ENCODE assay signal across 17 cellular contexts in the genomic region with DNA sequence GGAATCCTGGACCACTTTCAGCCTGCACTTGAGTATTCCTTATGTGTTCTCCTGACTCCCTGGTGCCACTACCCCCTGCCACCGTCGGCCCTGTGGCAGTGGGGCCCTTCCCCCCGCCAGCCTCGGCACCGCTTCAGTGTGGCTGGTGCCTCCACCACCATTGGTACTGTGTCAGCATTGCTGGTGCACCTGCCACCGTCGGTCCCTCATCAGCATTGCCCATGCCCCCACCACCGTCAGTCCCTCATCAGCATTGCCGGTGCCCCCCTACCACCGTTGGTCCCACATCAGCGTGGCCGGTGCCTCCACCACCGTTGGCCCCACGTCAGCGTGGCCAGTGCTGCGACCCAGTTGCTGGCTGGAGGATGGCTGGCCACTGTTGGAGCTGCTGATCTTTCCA.
DNase-seq lines count a peak whose midpoint lies in the region; ATAC-seq and TF ChIP-seq lines count a peak whose summit lies in the region.
"Had no signal": no experiment of that assay in that cellular context is flagged by ENCODE, and none has a peak within 500 bp of the region (broad histone marks: within the 10 kb centered on the region; RNA-seq: fewer than 3 reads in every experiment).

No MANE protein-coding gene starts in this region.

- no peaks in the 10 kb centered on the region for H3K79me1 ChIP-seq in mesendoderm (ENCODE audit: low read length)

- H3K36me3 ChIP-seq in mesendoderm (ENCODE audit: control insufficient read depth, insufficient read depth, low read length) = no peaks in the 10 kb centered on the region
- H3K36me3 ChIP-seq in spleen = no peaks in the 10 kb centered on the region
- H3K36me3 ChIP-seq: HAP-1 had no signal

- no peak overlapping the region for H3K56ac ChIP-seq in mesendoderm (ENCODE audit: low read length)

- H3K4me2 ChIP-seq in mesendoderm (ENCODE audit: low read length) = no peak overlapping the region
- H3K4me2 ChIP-seq: A549 had no signal

- no CpG with 5 or more reads among the region's 16 CpGs for WGBS in mesendoderm (ENCODE audit: extremely low coverage, insufficient coverage, low lambda C conversion rate)
- WGBS in spleen, 5 donors = 83 to 98% (median 94%) methylated on average over 10 to 16 of the region's 16 CpGs

- no peaks in the 10 kb centered on the region for H3K27me3 ChIP-seq in mesendoderm (ENCODE audit: insufficient read depth, low read length, poor library complexity)
- H3K27me3 ChIP-seq in spleen (replicated peaks in 1 of 7) = no peaks in the 10 kb centered on the region

- no peak for TF ChIP-seq POLR2A in spleen (IDR thresholded peaks at IDR 0.05)

- no peak overlapping the region for H3K27ac ChIP-seq in mesendoderm (ENCODE audit: low read depth, low read length)
- no peak overlapping the region for H3K27ac ChIP-seq in spleen
- H3K27ac ChIP-seq: 22Rv1, A549, C4-2B, HL-60 had no signal

- no peak overlapping the region for H4K8ac ChIP-seq in mesendoderm (ENCODE audit: low read depth, low read length)

- no peak for TF ChIP-seq CTCF in spleen (IDR thresholded peaks at IDR 0.05 in 8 of 11, conservative IDR thresholded peaks at IDR 0.05 in 3 of 11)

- no peaks in the 10 kb centered on the region for H3K4me1 Mint-ChIP-seq in stimulated activated naive CD8-positive, alpha-beta T cell treated with anti-CD3 and anti-CD28 coated beads, Interleukin-15, amount 100 ng/mL, for 72 hours

- no peak for DNase-seq in stimulated activated naive CD8-positive, alpha-beta T cell treated with anti-CD3 and anti-CD28 coated beads, Interleukin-15, amount 100 ng/mL, for 72 hours
- no peak for DNase-seq in stimulated activated naive CD8-positive, alpha-beta T cell treated with anti-CD3 and anti-CD28 coated beads, Interleukin-15, Interleukin-2, amounts not matched to agents 100 U/mL and 50 U/mL, for 24 hours
- DNase-seq in mesendoderm (no peak), spleen (peak; percentile 41), midbrain (lab: John Stamatoyannopoulos, UW) (no peak), NCI-H2227 treated with DMSO at 0.1 percent for 48 hours (lab: John Stamatoyannopoulos, UW) (no peak)
- DNase-seq: AML-193; Caco-2; CD4-positive, alpha-beta T cell; GOT3; IMR-90 had no signal

- H3K27me3 Mint-ChIP-seq in stimulated activated naive CD8-positive, alpha-beta T cell treated with anti-CD3 and anti-CD28 coated beads, Interleukin-15, amount 100 ng/mL, for 72 hours = no peaks in the 10 kb centered on the region
- H3K27me3 Mint-ChIP-seq: CD4-positive, alpha-beta T cell had no signal

- H2BK5ac ChIP-seq in mesendoderm (ENCODE audit: low read length) = no peak overlapping the region

- H3K4me1 ChIP-seq in mesendoderm (ENCODE audit: control insufficient read depth, low read depth, low read length) (peaks cover 2% of the 10 kb centered on the region), spleen (no peaks in the 10 kb centered on the region)
- H3K4me1 ChIP-seq: A549, Caco-2, HAP-1 had no signal

- H3K79me2 ChIP-seq in mesendoderm (ENCODE audit: control insufficient read depth, insufficient read depth, low read length) = no peaks in the 10 kb centered on the region

- H3K27ac Mint-ChIP-seq in stimulated activated naive CD8-positive, alpha-beta T cell treated with anti-CD3 and anti-CD28 coated beads, Interleukin-15, amount 100 ng/mL, for 72 hours = no peak overlapping the region
- H3K27ac Mint-ChIP-seq: CD4-positive, alpha-beta T cell had no signal

- H3K4me3 ChIP-seq in mesendoderm (ENCODE audit: low read length) (no peak overlapping the region), spleen (no peak overlapping the region)
- H3K4me3 ChIP-seq: A549, HAP-1 had no signal

- intact Hi-C loops in spleen (cut with DNase I; ENCODE audit: low total_unique reads) = no loop called here

- no peaks in the 10 kb centered on the region for H3K9me3 ChIP-seq in spleen
- H3K9me3 ChIP-seq: A549, Caco-2, HAP-1 had no signal

- no peak overlapping the region for H4K5ac ChIP-seq in mesendoderm (ENCODE audit: low read length)

- H3K4ac ChIP-seq in mesendoderm (ENCODE audit: low read depth, low read length) = no peak overlapping the region

- H2BK120ac ChIP-seq in mesendoderm (ENCODE audit: low read depth, low read length) = no peak overlapping the region

- H2BK15ac ChIP-seq in mesendoderm (replicated peaks; ENCODE audit: low read depth) = no peak overlapping the region

- no peak overlapping the region for H3K18ac ChIP-seq in mesendoderm (ENCODE audit: low read length)

- ATAC-seq in stimulated activated naive CD8-positive, alpha-beta T cell treated with anti-CD3 and anti-CD28 coated beads, Interleukin-15, amount 100 ng/mL, for 72 hours = peak; percentile 43
- ATAC-seq in stimulated activated naive CD8-positive, alpha-beta T cell treated with anti-CD3 and anti-CD28 coated beads, Interleukin-15, Interleukin-2, amounts not matched to agents 100 U/mL and 50 U/mL, for 24 hours = no peak
- ATAC-seq in HG02588 (IDR thresholded peaks at IDR 0.05; ENCODE audit: unreplicated experiment) = no peak
- ATAC-seq: A549 had no signal

- H2AK5ac ChIP-seq in mesendoderm (ENCODE audit: low read length) = no peak overlapping the region

- H3K4me3 Mint-ChIP-seq in stimulated activated naive CD8-positive, alpha-beta T cell treated with anti-CD3 and anti-CD28 coated beads, Interleukin-15, amount 100 ng/mL, for 72 hours = no peak overlapping the region
- H3K4me3 Mint-ChIP-seq: CD4-positive, alpha-beta T cell had no signal

- peak overlapping the region; percentile 15 for H3K23ac ChIP-seq in mesendoderm (ENCODE audit: low read length)

- H3K9me3 Mint-ChIP-seq in stimulated activated naive CD8-positive, alpha-beta T cell treated with anti-CD3 and anti-CD28 coated beads, Interleukin-15, amount 100 ng/mL, for 72 hours = no peaks in the 10 kb centered on the region
- H3K9me3 Mint-ChIP-seq: CD4-positive, alpha-beta T cell had no signal

- no peak overlapping the region for H3K9ac ChIP-seq in mesendoderm (ENCODE audit: low read length)
